ENCODE assay signal across 18 cellular contexts in the genomic region with DNA sequence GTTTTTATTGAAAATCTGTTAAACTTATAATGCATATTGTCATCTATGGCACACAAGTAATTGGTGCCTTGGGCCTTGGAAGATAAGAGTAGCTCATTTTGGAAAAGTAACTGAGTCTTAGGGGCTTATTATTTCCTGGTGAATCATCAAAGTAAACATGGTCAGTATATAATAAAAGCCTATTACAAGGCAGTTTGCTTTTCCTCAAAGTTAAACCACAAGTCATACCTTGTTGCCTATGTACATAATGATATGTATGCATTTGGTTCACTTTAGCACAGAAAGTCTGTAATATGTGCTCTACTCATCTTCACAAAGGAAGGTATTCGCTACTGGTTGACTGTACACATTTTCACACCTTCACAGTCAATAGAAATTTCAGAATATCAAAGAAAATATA. TPM values are rescaled to one million over a fixed set of nuclear protein-coding genes. Genes with fewer than 3 reads are reported as not detected.
DNase-seq lines count a peak whose midpoint lies in the region; ATAC-seq and TF ChIP-seq lines count a peak whose summit lies in the region.
"Had no signal": no experiment of that assay in that cellular context is flagged by ENCODE, and none has a peak within 500 bp of the region (broad histone marks: within the 10 kb centered on the region; RNA-seq: fewer than 3 reads in every experiment).

No MANE protein-coding gene starts in this region.

- H3K9me3 ChIP-seq in RWPE2 (ENCODE audit: severe bottlenecking) (no peaks in the 10 kb centered on the region), GM23248 (ENCODE audit: low read depth) (no peaks in the 10 kb centered on the region)

- TF ChIP-seq CTCF in RWPE2 (IDR thresholded peaks at IDR 0.05; ENCODE audit: poor library complexity, severe bottlenecking), result no peak
- no peak for TF ChIP-seq CTCF in progenitor cell of endocrine pancreas (IDR thresholded peaks at IDR 0.05; ENCODE audit: unreplicated experiment)

- no peaks in the 10 kb centered on the region for H3K36me3 ChIP-seq in RWPE2 (ENCODE audit: low read depth)
- H3K36me3 ChIP-seq in GM23248 (ENCODE audit: low read depth), result no peaks in the 10 kb centered on the region

- peaks cover 7% of the 10 kb centered on the region for H3K27me3 Mint-ChIP-seq in progenitor cell of endocrine pancreas

- H3K79me2 ChIP-seq in GM23248 (ENCODE audit: insufficient read depth), result no peaks in the 10 kb centered on the region

- no peaks in the 10 kb centered on the region for H3K9me3 Mint-ChIP-seq in progenitor cell of endocrine pancreas (ENCODE audit: low read depth)

- H3K36me3 Mint-ChIP-seq in progenitor cell of endocrine pancreas (ENCODE audit: insufficient read depth), result no peaks in the 10 kb centered on the region

- H3K9ac ChIP-seq in GM23248, result no peak overlapping the region

- no peak overlapping the region for H2AFZ ChIP-seq in GM23248

- H3K27me3 ChIP-seq in RWPE2 (ENCODE audit: insufficient read depth, poor library complexity, severe bottlenecking), result no peaks in the 10 kb centered on the region
- H3K27me3 ChIP-seq in GM23248 (replicated peaks; ENCODE audit: insufficient read depth), result no peaks in the 10 kb centered on the region

- H3K4me1 ChIP-seq in RWPE2 (ENCODE audit: insufficient read depth, poor library complexity, severe bottlenecking), result peaks cover 26% of the 10 kb centered on the region
- peaks cover 8% of the 10 kb centered on the region; the same call in 1 of the 2 replicates for H3K4me1 ChIP-seq in GM23248 (ENCODE audit: insufficient read depth)

- ATAC-seq in RWPE2 (ENCODE audit: low read depth), result peak; percentile 81
- ATAC-seq: K562 had no signal

- in situ Hi-C loops in GM23248 (cut with MboI), result no loop called here

- no peak overlapping the region for H3K4me3 Mint-ChIP-seq in progenitor cell of endocrine pancreas (ENCODE audit: low read depth)

- peak overlapping the region; percentile 11 for H3K27ac ChIP-seq in RWPE2 (ENCODE audit: poor library complexity, severe bottlenecking)
- H3K27ac ChIP-seq in GM23248, result no peak overlapping the region

- no peak overlapping the region for H3K4me2 ChIP-seq in GM23248 (ENCODE audit: unreplicated experiment)

- peak; percentile 49 for DNase-seq in ELR (ENCODE audit: low read depth)
- peak; percentile 36 for DNase-seq in HT-29 (ENCODE audit: low spot score)
- DNase-seq in RWPE2 (ENCODE audit: low spot score), result no peak
- peak; percentile 12 for DNase-seq in kidney tubule cell (ENCODE audit: low spot score)
- no peak for DNase-seq in T-helper 1 cell
- DNase-seq in progenitor cell of endocrine pancreas (ENCODE audit: low spot score, unreplicated experiment), result no peak
- no peak for DNase-seq in GM23248
- DNase-seq: C1 segment of cervical spinal cord, DMS153, GDM1, NCI-H1048, NCI-H187, NCI-H446, RPMI8226, T1000 had no signal

- H3K9me2 ChIP-seq in GM23248 (ENCODE audit: insufficient read depth), result 0 out of 2 replicates have a peak, but pooled peaks cover 4% of the 10 kb centered on the region

- no peak overlapping the region for H3K27ac Mint-ChIP-seq in progenitor cell of endocrine pancreas

- 84 to 96% methylated on average over 1 of the region's 1 CpG for WGBS in GM23248 (ENCODE audit: low coverage in 1 of 2, low lambda C conversion rate in 2 of 2, missing lambda C conversion rate in 2 of 2), 2 experiments

- no peak overlapping the region for H3K4me3 ChIP-seq in RWPE2 (ENCODE audit: severe bottlenecking)
- no peak overlapping the region for H3K4me3 ChIP-seq in GM23248
- H3K4me3 ChIP-seq: K562 had no signal

- H4K20me1 ChIP-seq in GM23248 (ENCODE audit: insufficient read depth), result no peaks in the 10 kb centered on the region

- no peaks in the 10 kb centered on the region for H3F3A ChIP-seq in GM23248 (ENCODE audit: insufficient read depth)

- H3K4me1 Mint-ChIP-seq in progenitor cell of endocrine pancreas (ENCODE audit: low read depth), result peaks cover 10% of the 10 kb centered on the region

RNA-seq across cellular contexts. Expression of a gene that starts 10.3 kb away (rescaled TPM):
- 2.0 and 2.1 TPM in 2 replicates for total RNA-seq in HT-29 (2014; rRNA removed; shearing (Covaris generic))
- 8.6 and 8.8 TPM in 2 replicates for total RNA-seq in progenitor cell of endocrine pancreas
- 0.13 and 0.32 TPM in 2 replicates for total RNA-seq in GM23248 (2014; rRNA removed; shearing (Covaris generic))
- polyA plus RNA-seq in GM23248 (2016; fragmentation: Nextera tagmentation; extraction: Ambion mirVana), result 0.06 and 0.09 TPM in 2 replicates

RNA-seq across cellular contexts. Expression of a gene that starts 29.7 kb away (rescaled TPM):
- 9.4 and 20.5 TPM in 2 replicates for total RNA-seq in HT-29 (2014; rRNA removed; shearing (Covaris generic))
- total RNA-seq in progenitor cell of endocrine pancreas, result 54.9 and 57.7 TPM in 2 replicates
- total RNA-seq in GM23248 (2014; rRNA removed; shearing (Covaris generic)), result 1.8 and 3.4 TPM in 2 replicates
- polyA plus RNA-seq in GM23248 (2016; fragmentation: Nextera tagmentation; extraction: Ambion mirVana), result 15.0 and 15.4 TPM in 2 replicates

RNA-seq across cellular contexts. Expression of a gene that starts 54.9 kb away (rescaled TPM):
- not detected in 2 replicates for total RNA-seq in HT-29 (2014; rRNA removed; shearing (Covaris generic))
- total RNA-seq in progenitor cell of endocrine pancreas, result not detected in 2 replicates
- total RNA-seq in GM23248 (2014; rRNA removed; shearing (Covaris generic)), result 0.63 and 1.7 TPM in 2 replicates
- 0.94 and 0.95 TPM in 2 replicates for polyA plus RNA-seq in GM23248 (2016; fragmentation: Nextera tagmentation; extraction: Ambion mirVana)
- total RNA-seq: H4, K562, SK-MEL-5 had no signal

Comparison
In these comparisons a context has a peak if more than half of its experiments do, and no peak if none do; other contexts are left out.
1. DNase-seq: peak in ELR (single experiment), HT-29 (single experiment) and kidney tubule cell (single experiment); none in RWPE2 (single experiment), T-helper 1 cell (0 of 5), progenitor cell of endocrine pancreas (single experiment) and GM23248 (single experiment).